Comparison of ENCODE assay signal across 7 cellular contexts in genomic region chr21:7745100-7745450, GRCh38.
A peak's percentile ranks its signal among the peaks of the same experiment; 100 is the strongest.
DNase-seq lines count a peak whose midpoint lies in the region; ATAC-seq and TF ChIP-seq lines count a peak whose summit lies in the region.
"Not testable (repeated sequence)": the region's sequence is repeated elsewhere in the genome, so short reads cannot be mapped to it uniquely, and the experiment has no call there.

No MANE protein-coding gene starts in this region.

- CTCF ChIA-PET in PC-3 (lab: Charles Lee); naive thymus-derived CD4-positive, alpha-beta T cell (lab: Charles Lee): not testable (repeated sequence)

- H3K9me2 ChIP-seq in PC-3 (replicated peaks; ENCODE audit: low read length) = not testable (repeated sequence)

- H3K36me3 ChIP-seq in PC-3 (ENCODE audit: low read depth, low read length); naive thymus-derived CD4-positive, alpha-beta T cell (ENCODE audit: control insufficient read depth in 2 of 3, insufficient read depth in 3 of 3, low read length in 3 of 3): not testable (repeated sequence)

- not testable (repeated sequence) for H3K27ac ChIP-seq in PC-3 (ENCODE audit: low read length); naive thymus-derived CD4-positive, alpha-beta T cell (ENCODE audit: low read depth, low read length)

- not testable (repeated sequence) for DNase-seq in PC-3; central memory CD8-positive, alpha-beta T cell (ENCODE audit: low spot score in 2 of 2); naive thymus-derived CD4-positive, alpha-beta T cell

- H3K27me3 ChIP-seq in PC-3 (ENCODE audit: low read length); naive thymus-derived CD4-positive, alpha-beta T cell (ENCODE audit: control insufficient read depth in 2 of 2, insufficient read depth in 2 of 2, low read length in 2 of 2): not testable (repeated sequence)

- H3K4me1 ChIP-seq in PC-3 (ENCODE audit: insufficient read depth, low read length); naive thymus-derived CD4-positive, alpha-beta T cell (ENCODE audit: control insufficient read depth in 2 of 2, insufficient read depth in 2 of 2, low read length in 2 of 2): not testable (repeated sequence)

- not testable (repeated sequence) for TF ChIP-seq CTCF in PC-3 (conservative IDR thresholded peaks at IDR 0.05; ENCODE audit: low read depth, low read length)

- ATAC-seq in GM18873 (IDR thresholded peaks at IDR 0.05; ENCODE audit: low FRiP score, unreplicated experiment) = peak; percentile 43
- peak; percentile 71 for ATAC-seq in GM21390 (IDR thresholded peaks at IDR 0.05; ENCODE audit: unreplicated experiment)
- peak; percentile 80 for ATAC-seq in HG02759 (IDR thresholded peaks at IDR 0.05; ENCODE audit: unreplicated experiment)
- peak; percentile 78 for ATAC-seq in HG03135 (IDR thresholded peaks at IDR 0.05; ENCODE audit: unreplicated experiment)
- peak; percentile 61 for ATAC-seq in PC-3
- ATAC-seq in central memory CD8-positive, alpha-beta T cell (replicated peaks; ENCODE audit: extremely low read depth, poor library complexity, severe bottlenecking) = peak; percentile 73
- peak; percentile 81 for ATAC-seq in naive thymus-derived CD4-positive, alpha-beta T cell

- not testable (repeated sequence) for H3K4me1 Mint-ChIP-seq in central memory CD8-positive, alpha-beta T cell; naive thymus-derived CD4-positive, alpha-beta T cell

- intact Hi-C loops in PC-3 (cut with micrococcal nuclease); naive thymus-derived CD4-positive, alpha-beta T cell (cut with micrococcal nuclease): not testable (repeated sequence)

- H3K9me3 Mint-ChIP-seq in central memory CD8-positive, alpha-beta T cell; naive thymus-derived CD4-positive, alpha-beta T cell: not testable (repeated sequence)

- POLR2A ChIA-PET in PC-3 (lab: Charles Lee; ENCODE audit: unreplicated experiment); naive thymus-derived CD4-positive, alpha-beta T cell (lab: Charles Lee): not testable (repeated sequence)

- H3K27ac Mint-ChIP-seq in central memory CD8-positive, alpha-beta T cell (ENCODE audit: low read depth); naive thymus-derived CD4-positive, alpha-beta T cell: not testable (repeated sequence)

- not testable (repeated sequence) for BruUV-seq in PC-3 (replicated peaks; lab: Mats Ljungman, UMichigan)

- not testable (repeated sequence) for H3K9me3 ChIP-seq in PC-3 (ENCODE audit: low read length); naive thymus-derived CD4-positive, alpha-beta T cell (ENCODE audit: control insufficient read depth in 2 of 3, low read length in 3 of 3)

- H3K9ac ChIP-seq in PC-3 (ENCODE audit: low read length) = not testable (repeated sequence)

- H3K79me2 ChIP-seq in PC-3 (ENCODE audit: low read length) = not testable (repeated sequence)

- H4K20me1 ChIP-seq in PC-3 (ENCODE audit: low read length) = not testable (repeated sequence)

- H3K4me2 ChIP-seq in PC-3 (ENCODE audit: low read length) = not testable (repeated sequence)

- not testable (repeated sequence) for H3K4me3 ChIP-seq in PC-3 (ENCODE audit: low read length); naive thymus-derived CD4-positive, alpha-beta T cell (ENCODE audit: low read length)

- not testable (repeated sequence) for H3K4me3 Mint-ChIP-seq in central memory CD8-positive, alpha-beta T cell; naive thymus-derived CD4-positive, alpha-beta T cell

- H3F3A ChIP-seq in PC-3 (ENCODE audit: low read length, unreplicated experiment) = not testable (repeated sequence)

- not testable (repeated sequence) for H2AFZ ChIP-seq in PC-3 (ENCODE audit: low read length)

- H3K27me3 Mint-ChIP-seq in central memory CD8-positive, alpha-beta T cell; naive thymus-derived CD4-positive, alpha-beta T cell: not testable (repeated sequence)

- H3K36me3 Mint-ChIP-seq in central memory CD8-positive, alpha-beta T cell (ENCODE audit: insufficient read depth); naive thymus-derived CD4-positive, alpha-beta T cell: not testable (repeated sequence)
